Comparison of ENCODE assay signal across 8 cellular contexts in the genomic region with DNA sequence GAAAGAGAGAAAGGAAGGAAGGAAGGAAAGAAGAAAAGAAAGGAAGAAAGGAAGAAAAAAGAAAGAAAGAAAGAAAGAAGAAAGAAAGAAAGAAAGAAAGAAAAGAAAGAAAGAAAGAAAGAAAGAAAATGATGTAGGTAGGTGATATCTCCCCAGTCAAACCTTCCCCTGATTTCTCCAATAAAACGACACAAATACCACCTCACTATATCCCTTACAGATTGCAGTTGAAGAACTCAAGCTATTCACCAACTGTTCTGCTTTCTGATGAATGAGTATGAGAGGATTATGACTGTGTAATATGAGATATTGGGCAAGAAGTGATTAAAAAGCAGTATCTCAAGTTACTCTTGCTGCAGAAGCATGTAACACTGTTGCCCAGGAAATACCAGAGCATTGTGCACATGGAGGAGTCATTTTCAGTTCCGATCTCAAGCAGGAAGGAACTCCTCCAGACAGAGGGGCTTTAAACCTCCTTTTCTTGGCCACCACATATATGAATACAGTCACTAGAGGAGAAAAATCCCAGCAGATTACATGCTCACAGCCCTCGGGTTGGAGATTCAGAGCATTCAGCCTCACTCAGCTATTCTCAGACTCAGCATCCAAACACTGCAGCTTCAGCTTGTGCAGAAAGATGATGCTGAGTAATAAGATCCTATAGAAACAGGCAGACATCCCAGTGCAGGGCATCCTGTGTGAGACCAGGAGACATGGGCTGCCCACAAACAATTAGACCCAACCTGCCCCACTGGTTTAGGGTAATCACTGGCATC.
DNase-seq lines count a peak whose midpoint lies in the region; ATAC-seq and TF ChIP-seq lines count a peak whose summit lies in the region.

No MANE protein-coding gene starts in this region.

- in situ Hi-C loops in G401 (cut with HindIII; ENCODE audit: low sequenced_read_pairs) = no loop called here

- DNase-seq in AG09319 (ENCODE audit: extremely low read depth, low read depth) (peak; percentile 86), NCI-H2029 (lab: John Stamatoyannopoulos, UW) (peak; percentile 53), left ventricle myocardium superior (no peak), G401 (ENCODE audit: low spot score) (no peak), GM19240 (ENCODE audit: insufficient read length, low spot score) (no peak)
- peak; percentile 20 to 28 for DNase-seq in activated T-cell treated with anti-CD3 and anti-CD28 coated beads, Interleukin-2, amount 50 U/mL, for 72 hours
- no peak for DNase-seq in stimulated activated naive CD8-positive, alpha-beta T cell treated with anti-CD3 and anti-CD28 coated beads, Interleukin-15, Interleukin-2, amounts not matched to agents 100 U/mL and 50 U/mL, for 24 hours

- no peaks in the 10 kb centered on the region for H3K9me3 Mint-ChIP-seq in activated T-cell treated with anti-CD3 and anti-CD28 coated beads, Interleukin-2, amount 50 U/mL, for 72 hours

- ATAC-seq in GM18907 (IDR thresholded peaks at IDR 0.05; ENCODE audit: unreplicated experiment) (peak; percentile 63), left ventricle myocardium superior (peak; percentile 65)
- ATAC-seq in activated T-cell treated with anti-CD3 and anti-CD28 coated beads, Interleukin-2, amount 50 U/mL, for 72 hours (replicated peaks in 1 of 2) = peak; percentile 75 to 87
- ATAC-seq in stimulated activated naive CD8-positive, alpha-beta T cell treated with anti-CD3 and anti-CD28 coated beads, Interleukin-15, Interleukin-2, amounts not matched to agents 100 U/mL and 50 U/mL, for 24 hours = peak; percentile 77

- intact Hi-C loops in left ventricle myocardium superior (cut with micrococcal nuclease) = loop anchor here (1.0 kb wide), 1 partner anchor 27 kb away; no protein-coding TSS in a partner anchor

- no peak for TF ChIP-seq CTCF in AG09319 (IDR thresholded peaks at IDR 0.05; ENCODE audit: low read depth, low read length)

- H3K4me1 Mint-ChIP-seq in activated T-cell treated with anti-CD3 and anti-CD28 coated beads, Interleukin-2, amount 50 U/mL, for 72 hours (ENCODE audit: low read depth) = peaks cover 36% of the 10 kb centered on the region

- peak overlapping the region; percentile 61 to 69 for H3K4me3 Mint-ChIP-seq in activated T-cell treated with anti-CD3 and anti-CD28 coated beads, Interleukin-2, amount 50 U/mL, for 72 hours

- peaks cover 16% of the 10 kb centered on the region for H3K27me3 Mint-ChIP-seq in activated T-cell treated with anti-CD3 and anti-CD28 coated beads, Interleukin-2, amount 50 U/mL, for 72 hours (ENCODE audit: low read depth)

- H3K36me3 Mint-ChIP-seq in activated T-cell treated with anti-CD3 and anti-CD28 coated beads, Interleukin-2, amount 50 U/mL, for 72 hours (ENCODE audit: insufficient read depth in 2 of 2) = no peaks in the 10 kb centered on the region

- H3K27ac Mint-ChIP-seq in activated T-cell treated with anti-CD3 and anti-CD28 coated beads, Interleukin-2, amount 50 U/mL, for 72 hours = no peak overlapping the region

Comparison
In these comparisons a context has a peak if more than half of its experiments do, and no peak if none do; other contexts are left out.
1. DNase-seq: peak in AG09319 (single experiment), NCI-H2029 (single experiment) and activated T-cell treated with anti-CD3 and anti-CD28 coated beads, Interleukin-2, amount 50 U/mL, for 72 hours (2 of 2); none in left ventricle myocardium superior (single experiment), stimulated activated naive CD8-positive, alpha-beta T cell treated with anti-CD3 and anti-CD28 coated beads, Interleukin-15, Interleukin-2, amounts not matched to agents 100 U/mL and 50 U/mL, for 24 hours (single experiment), G401 (single experiment) and GM19240 (single experiment).
2. Peak in every context shown above with its lines, with median percentiles within 50 percentile points of each other: ATAC-seq.